Comparison of ENCODE assay signal across 15 cellular contexts in the genomic region with DNA sequence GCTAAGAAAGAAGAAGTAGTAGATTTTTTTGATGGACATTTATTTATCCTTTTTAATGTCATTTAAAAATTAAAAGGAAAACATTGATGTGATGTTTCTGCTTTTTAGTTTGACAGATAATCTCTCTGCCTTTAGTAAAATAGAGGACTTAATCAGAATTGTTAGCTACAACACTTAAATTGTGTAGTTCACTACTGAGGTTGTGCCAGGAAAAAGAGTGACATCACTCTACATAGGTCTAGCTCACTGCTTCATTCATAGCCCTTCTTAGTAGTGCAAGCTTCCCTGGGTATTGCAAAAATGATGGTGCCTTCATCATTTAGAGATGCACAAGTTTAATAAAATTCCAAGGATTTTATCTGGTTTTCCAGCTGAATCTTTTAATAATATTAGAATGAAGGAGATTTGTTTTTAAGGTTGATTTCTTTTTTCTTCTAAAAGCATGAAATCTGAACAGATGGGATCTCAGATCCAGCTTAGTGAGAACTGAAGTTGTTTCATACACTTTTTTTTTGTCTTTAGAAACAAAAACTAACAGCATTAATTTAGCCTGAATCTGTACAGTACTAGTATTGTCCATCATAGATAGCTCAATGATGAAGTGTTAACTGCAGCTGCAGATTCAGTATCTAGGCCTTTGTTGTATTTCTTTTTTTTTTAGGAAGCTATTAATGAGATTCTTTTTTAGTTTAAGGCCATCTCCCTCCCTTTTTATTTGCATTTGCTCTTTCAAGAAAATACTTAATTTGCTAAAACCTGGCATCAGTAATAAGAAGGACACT. TPM values are rescaled to one million over a fixed set of nuclear protein-coding genes. Genes with fewer than 3 reads are reported as not detected.
DNase-seq lines count a peak whose midpoint lies in the region; ATAC-seq and TF ChIP-seq lines count a peak whose summit lies in the region.
"Had no signal": no experiment of that assay in that cellular context is flagged by ENCODE, and none has a peak within 500 bp of the region (broad histone marks: within the 10 kb centered on the region; RNA-seq: fewer than 3 reads in every experiment).

No MANE protein-coding gene starts in this region.

- RAD21 ChIA-PET in HCT116 (lab: Charles Lee; ENCODE audit: low non-redundant PET in 1 of 2, low total read pairs in 2 of 2, uncharacterized antibody in 2 of 2, unreplicated experiment in 2 of 2), result no interaction called here

- H3K36me3 ChIP-seq in HCT116 (ENCODE audit: control insufficient read depth in 1 of 2, insufficient read depth in 2 of 2, low read length in 2 of 2) (no peaks in the 10 kb centered on the region), Karpas-422 (ENCODE audit: insufficient read depth, low read length) (no peaks in the 10 kb centered on the region)
- H3K36me3 ChIP-seq: BLaER1 treated with 17β-estradiol and CSF1 and Interleukin-3, amounts not matched to agents 10 nM and 100 nM had no signal

- H3K4me1 ChIP-seq in HCT116 (ENCODE audit: control insufficient read depth in 1 of 2, insufficient read depth in 2 of 2, low read length in 2 of 2) (no peaks in the 10 kb centered on the region), Karpas-422 (ENCODE audit: low read length) (no peaks in the 10 kb centered on the region)
- H3K4me1 ChIP-seq: BLaER1 treated with 17β-estradiol and CSF1 and Interleukin-3, amounts not matched to agents 10 nM and 100 nM had no signal

- POLR2A ChIA-PET in HCT116 (lab: Charles Lee), result no interaction called here

- TF ChIP-seq RAD21 in HCT116 (IDR thresholded peaks at IDR 0.05; ENCODE audit: low read depth), result no peak

- H3K4me2 ChIP-seq in HCT116 (ENCODE audit: low read length) (no peak overlapping the region), Karpas-422 (ENCODE audit: low read depth, low read length, poor library complexity, severe bottlenecking) (no peak overlapping the region)
- H3K4me2 ChIP-seq: BLaER1 treated with 17β-estradiol and CSF1 and Interleukin-3, amounts not matched to agents 10 nM and 100 nM had no signal

- H4K20me1 ChIP-seq in HCT116 (ENCODE audit: insufficient read depth) (0 out of 2 replicates have a peak, but pooled peaks cover 3% of the 10 kb centered on the region), Karpas-422 (ENCODE audit: insufficient read depth, low read depth, low read length) (no peaks in the 10 kb centered on the region)
- H4K20me1 ChIP-seq: BLaER1 treated with 17β-estradiol and CSF1 and Interleukin-3, amounts not matched to agents 10 nM and 100 nM had no signal

- H3K27ac ChIP-seq in HCT116 (ENCODE audit: low read depth, low read length) (no peak overlapping the region), dorsolateral prefrontal cortex (peak overlapping the region; percentile 4 to 95 (median 84)), temporal lobe (ENCODE audit: low read depth, low read length) (peak overlapping the region; percentile 75), Karpas-422 (ENCODE audit: low read length) (no peak overlapping the region)
- H3K27ac ChIP-seq: BLaER1 treated with 17β-estradiol and CSF1 and Interleukin-3, amounts not matched to agents 10 nM and 100 nM; GM23248 had no signal

- no peak for ATAC-seq in HCT116
- ATAC-seq in HG03097 (IDR thresholded peaks at IDR 0.05; ENCODE audit: low FRiP score, unreplicated experiment), result no peak

- H2AFZ ChIP-seq in HCT116 (ENCODE audit: low read depth, low read length, poor library complexity, severe bottlenecking) (peak overlapping the region; percentile 33), Karpas-422 (ENCODE audit: low read length) (no peak overlapping the region)
- H2AFZ ChIP-seq: GM23248 had no signal

- intact Hi-C loops in HCT116 (cut with micrococcal nuclease) (no loop called here), dorsolateral prefrontal cortex (cut with DNase I) (no loop called here)

- H3K79me2 ChIP-seq in HCT116 (ENCODE audit: insufficient read depth, low read length) (no peaks in the 10 kb centered on the region), Karpas-422 (ENCODE audit: low read length) (no peaks in the 10 kb centered on the region)

- H3K9me3 ChIP-seq in HCT116 (ENCODE audit: control insufficient read depth in 1 of 2, insufficient read depth in 1 of 2, low read depth in 1 of 2, low read length in 2 of 2) (no peaks in the 10 kb centered on the region), Karpas-422 (ENCODE audit: low read length) (no peaks in the 10 kb centered on the region)
- H3K9me3 ChIP-seq: BLaER1 treated with 17β-estradiol and CSF1 and Interleukin-3, amounts not matched to agents 10 nM and 100 nM had no signal

- H3K9ac ChIP-seq in HCT116 (ENCODE audit: low read length), result no peak overlapping the region
- no peak overlapping the region for H3K9ac ChIP-seq in Karpas-422 (ENCODE audit: low read length)
- H3K9ac ChIP-seq: BLaER1 treated with 17β-estradiol and CSF1 and Interleukin-3, amounts not matched to agents 10 nM and 100 nM; GM23248 had no signal

- H3K9me2 ChIP-seq in HCT116 (ENCODE audit: insufficient read depth) (no peaks in the 10 kb centered on the region), Karpas-422 (replicated peaks; ENCODE audit: insufficient read depth, low read length) (no peaks in the 10 kb centered on the region)

- TF ChIP-seq CTCF in HCT116 (IDR thresholded peaks at IDR 0.05 in 2 of 3, conservative IDR thresholded peaks at IDR 0.05 in 1 of 3; ENCODE audit: borderline replicate concordance in 1 of 3, insufficient read depth in 1 of 3, low read depth in 2 of 3, low read length in 2 of 3), result no peak
- TF ChIP-seq CTCF in dorsolateral prefrontal cortex (IDR thresholded peaks at IDR 0.05 in 54 of 56, conservative IDR thresholded peaks at IDR 0.05 in 2 of 56; ENCODE audit: low read depth in 1 of 56, partially characterized antibody in 56 of 56), result peak in 3 of 56 donors; percentile 6 to 12 (median 10)

- CTCF ChIA-PET in HCT116 (lab: Charles Lee), result no interaction called here

- DNase-seq in HCT116 (ENCODE audit: low read depth, low spot score), result no peak
- DNase-seq in dorsolateral prefrontal cortex, result no peak
- DNase-seq in midbrain (lab: John Stamatoyannopoulos, UW), result peak; percentile 23
- DNase-seq in Karpas-422, result no peak
- no peak for DNase-seq in NCI-H2029 treated with DMSO at 0.1 percent for 48 hours (lab: John Stamatoyannopoulos, UW)
- DNase-seq: ACHN; CD4-positive, CD25-positive, alpha-beta regulatory T cell; DMS79; GM23248; H7 had no signal

- no peak for TF ChIP-seq POLR2A in HCT116 (IDR thresholded peaks at IDR 0.05; ENCODE audit: borderline replicate concordance, extremely low read depth, insufficient read depth, insufficient read length)

- no TSS peak for BruUV-seq in HCT116 (replicated peaks; lab: Mats Ljungman, UMichigan)

- no peaks in the 10 kb centered on the region for H3K27me3 ChIP-seq in HCT116 (ENCODE audit: insufficient read depth, low read length)
- H3K27me3 ChIP-seq in dorsolateral prefrontal cortex, result no peaks in the 10 kb centered on the region
- no peaks in the 10 kb centered on the region for H3K27me3 ChIP-seq in Karpas-422 (ENCODE audit: low read length)
- H3K27me3 ChIP-seq: BLaER1 treated with 17β-estradiol and CSF1 and Interleukin-3, amounts not matched to agents 10 nM and 100 nM had no signal

- H3K4me3 ChIP-seq in HCT116 (replicated peaks in 1 of 2; ENCODE audit: low read depth in 1 of 2, low read length in 2 of 2) (no peak overlapping the region), dorsolateral prefrontal cortex (peak overlapping the region in 9 of 59 donors; percentile 6 to 18 (median 16)), Karpas-422 (ENCODE audit: low read length) (no peak overlapping the region)
- H3K4me3 ChIP-seq: BLaER1 treated with 17β-estradiol and CSF1 and Interleukin-3, amounts not matched to agents 10 nM and 100 nM; GM23248 had no signal

TF ChIP-seq in HCT116, 20 proteins besides CTCF, POLR2A, EP300 and RAD21:
- TF ChIP-seq SIN3A (IDR thresholded peaks at IDR 0.05; ENCODE audit: low read depth) (no peak), ZNF274 (IDR thresholded peaks at IDR 0.05; ENCODE audit: low read depth, low read length) (no peak), ELF1 (IDR thresholded peaks at IDR 0.05; ENCODE audit: borderline replicate concordance, low read depth) (no peak)
- TF ChIP-seq, protein P1, sequence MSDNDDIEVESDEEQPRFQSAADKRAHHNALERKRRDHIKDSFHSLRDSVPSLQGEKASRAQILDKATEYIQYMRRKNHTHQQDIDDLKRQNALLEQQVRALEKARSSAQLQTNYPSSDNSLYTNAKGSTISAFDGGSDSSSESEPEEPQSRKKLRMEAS (IDR thresholded peaks at IDR 0.05), result no peak
- TF ChIP-seq, protein P2, sequence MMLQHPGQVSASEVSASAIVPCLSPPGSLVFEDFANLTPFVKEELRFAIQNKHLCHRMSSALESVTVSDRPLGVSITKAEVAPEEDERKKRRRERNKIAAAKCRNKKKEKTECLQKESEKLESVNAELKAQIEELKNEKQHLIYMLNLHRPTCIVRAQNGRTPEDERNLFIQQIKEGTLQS (IDR thresholded peaks at IDR 0.05), result no peak

RNA-seq across cellular contexts. Expression of gene TMEFF2, which starts 20.6 kb away (rescaled TPM):
- total RNA-seq in HCT116 (2021; ENCODE audit: unreplicated experiment), result not detected
- polyA plus RNA-seq in HCT116 (2012), result not detected in 2 replicates
- total RNA-seq in dorsolateral prefrontal cortex, result 10 to 100 TPM; 13.6 to 71.1 (median 44.6) TPM
- 37.6 TPM for total RNA-seq in temporal lobe
- total RNA-seq in Karpas-422 (2014; rRNA removed; shearing (Covaris generic); ENCODE audit: low replicate concordance), result not detected in 2 replicates
- total RNA-seq: CD4-positive, CD25-positive, alpha-beta regulatory T cell; G401; GM23248 had no signal
- polyA plus RNA-seq: CD4-positive, CD25-positive, alpha-beta regulatory T cell; IgD-negative memory B cell had no signal

Comparison
In these comparisons a context has a peak if more than half of its experiments do, and no peak if none do; other contexts are left out.
1. H3K27ac ChIP-seq: peak in dorsolateral prefrontal cortex (59 of 59) and temporal lobe (single experiment); none in HCT116 (single experiment) and Karpas-422 (single experiment).
2. RNA of gene TMEFF2, which starts 20.6 kb away (total RNA-seq): 13.6 to 71.1 TPM in dorsolateral prefrontal cortex and 37.6 TPM in temporal lobe (single experiment); not detected in HCT116 (single experiment) and not detected in Karpas-422; every median in the first group is over 10 times any median in the second.